9 cellular contexts compared by ENCODE assay signal in genomic region chr3:39166932-39167532, GRCh38. TPM values are rescaled to one million over a fixed set of nuclear protein-coding genes. Genes with fewer than 3 reads are reported as not detected.
DNase-seq lines count a peak whose midpoint lies in the region; ATAC-seq and TF ChIP-seq lines count a peak whose summit lies in the region.
"Had no signal": no experiment of that assay in that cellular context is flagged by ENCODE, and none has a peak within 500 bp of the region (broad histone marks: within the 10 kb centered on the region; RNA-seq: fewer than 3 reads in every experiment).

No MANE protein-coding gene starts in this region.

- no peak for TF ChIP-seq POLR2A in upper lobe of left lung (IDR thresholded peaks at IDR 0.05)

- no peaks in the 10 kb centered on the region for H3K27me3 ChIP-seq in upper lobe of left lung

- peak; percentile 60 for DNase-seq in SIG-M5 treated with dmso at 0.1 percent for 504 hours (lab: John Stamatoyannopoulos, UW; ENCODE audit: unreplicated experiment)
- DNase-seq in SIG-M5 (lab: John Stamatoyannopoulos, UW) = no peak
- DNase-seq in fibroblast of villous mesenchyme (ENCODE audit: low read depth) = peak; percentile 98
- peak in 1 of 2 donors; percentile 77 for DNase-seq in upper lobe of left lung
- DNase-seq: NK-92 treated with Interleukin-12 subunit alpha and Interleukin-12 subunit beta, amount 100 ng/mL, for 24 hours; posterior cingulate gyrus had no signal

- H3K9me3 ChIP-seq in upper lobe of left lung = no peaks in the 10 kb centered on the region

- peak overlapping the region; percentile 49 to 81 (median 70) for H3K27ac ChIP-seq in upper lobe of left lung

- H3K36me3 ChIP-seq in upper lobe of left lung = no peaks in the 10 kb centered on the region

- peaks cover 16 to 26% (median 21%) of the 10 kb centered on the region in 4 donors for H3K4me1 ChIP-seq in upper lobe of left lung

- TF ChIP-seq CTCF in fibroblast of villous mesenchyme (IDR thresholded peaks at IDR 0.05; ENCODE audit: insufficient read depth, low read depth, low read length) (no peak), upper lobe of left lung (IDR thresholded peaks at IDR 0.05) (no peak)

- peak in 1 of 4 donors; percentile 59 for TF ChIP-seq EP300 in upper lobe of left lung (IDR thresholded peaks at IDR 0.05)

- 37 to 47% methylated on average over 1 of the region's 1 CpG for WGBS in upper lobe of left lung, 2 donors

- H3K4me3 ChIP-seq in fibroblast of villous mesenchyme (ENCODE audit: low read depth, low read length) = no peak overlapping the region
- no peak overlapping the region for H3K4me3 ChIP-seq in upper lobe of left lung

- ATAC-seq in upper lobe of left lung (ENCODE audit: low FRiP score in 2 of 2) (peak in 1 of 2 donors; percentile 76), HG03439 (IDR thresholded peaks at IDR 0.05; ENCODE audit: unreplicated experiment) (no peak), GM18517 (IDR thresholded peaks at IDR 0.05; ENCODE audit: unreplicated experiment) (no peak)

RNA-seq across cellular contexts. Expression of gene CSRNP1, which starts 13.6 kb away (rescaled TPM):
- total RNA-seq in fibroblast of villous mesenchyme = 16.8 and 20.7 TPM in 2 replicates
- 100 to 1,000 TPM in 1 of 6 donors, 10 to 100 TPM in 5; 32.5 to 128 (median 82.4) TPM for total RNA-seq in upper lobe of left lung

RNA-seq across cellular contexts. Expression of gene XIRP1, which starts 25.4 kb away (rescaled TPM):
- total RNA-seq in fibroblast of villous mesenchyme (under 0.01 TPM in 1 of 2 replicates, not detected in the other), upper lobe of left lung (1 to 10 TPM in 1 of 6 donors, under 1 TPM in 2, not detected in 3; 0.07 to 1.2 (median 0.10) TPM)
- total RNA-seq: B cell had no signal

RNA-seq across cellular contexts. Expression of gene TTC21A, which starts 59.6 kb away (rescaled TPM):
- total RNA-seq in fibroblast of villous mesenchyme (3.5 and 3.9 TPM in 2 replicates), upper lobe of left lung (10 to 100 TPM in 4 of 6 donors, 1 to 10 TPM in 2; 7.4 to 52.4 (median 14.3) TPM)

RNA-seq across cellular contexts. Expression of gene GORASP1, which starts 59.6 kb away (rescaled TPM):
- 44.9 and 50.9 TPM in 2 replicates for total RNA-seq in fibroblast of villous mesenchyme
- total RNA-seq in upper lobe of left lung = 10 to 100 TPM; 71.1 to 99.5 (median 79.8) TPM
